In the genomic region with DNA sequence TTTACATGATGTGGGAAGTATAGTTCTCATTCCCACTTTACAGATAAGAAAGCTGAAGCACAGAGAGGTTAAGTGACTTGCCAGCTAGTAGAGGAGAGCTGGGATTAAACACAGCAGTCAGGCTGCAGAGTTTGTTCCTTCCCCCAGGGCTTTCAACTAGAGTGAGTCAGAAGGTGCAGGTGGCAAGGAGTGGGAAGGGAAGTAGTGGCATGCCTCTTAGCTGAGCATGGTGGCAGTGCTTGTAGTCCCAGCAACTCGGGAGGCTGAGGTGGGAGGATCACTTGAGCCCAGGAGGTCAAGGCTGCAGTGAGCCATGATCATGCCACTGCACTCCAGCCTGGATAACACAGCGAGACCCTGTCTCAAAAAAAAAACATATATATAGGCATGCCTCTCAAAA, we compare ENCODE assay signal across 10 cellular contexts. TPM values are rescaled to one million over a fixed set of nuclear protein-coding genes. Genes with fewer than 3 reads are reported as not detected.
A peak's percentile ranks its signal among the peaks of the same experiment; 100 is the strongest.
DNase-seq lines count a peak whose midpoint lies in the region; ATAC-seq and TF ChIP-seq lines count a peak whose summit lies in the region.
"Not testable (repeated sequence)": the region's sequence is repeated elsewhere in the genome, so short reads cannot be mapped to it uniquely, and the experiment has no call there.
"Had no signal": no experiment of that assay in that cellular context is flagged by ENCODE, and none has a peak within 500 bp of the region (broad histone marks: within the 10 kb centered on the region; RNA-seq: fewer than 3 reads in every experiment).

No MANE protein-coding gene starts in this region.

- H3F3A ChIP-seq in Loucy (ENCODE audit: low read depth): not testable (repeated sequence)
- H3F3A ChIP-seq in PC-9 (ENCODE audit: insufficient read depth, low read depth): peaks cover 37% of the 10 kb centered on the region

- not testable (repeated sequence) for TF ChIP-seq CTCF in Loucy (conservative IDR thresholded peaks at IDR 0.05; ENCODE audit: low read length); PC-9 (conservative IDR thresholded peaks at IDR 0.05); lower lobe of right lung (IDR thresholded peaks at IDR 0.05)

- H3K4me3 Mint-ChIP-seq in stimulated activated naive B cell treated with anti-CD40 and anti-IgM and Interleukin-4, amounts not matched to agents 10 μg/mL and 1 μg/mL and 100 μg/mL, for 72 hours: not testable (repeated sequence)

- intact Hi-C loops in PC-9 (cut with micrococcal nuclease; ENCODE audit: unreplicated experiment); lower lobe of right lung (cut with DNase I): not testable (repeated sequence)

- H3K9me2 ChIP-seq in Loucy (replicated peaks; ENCODE audit: low read depth, low read length); PC-9 (ENCODE audit: insufficient read depth): not testable (repeated sequence)

- CTCF ChIA-PET in PC-9 (lab: Charles Lee): not testable (repeated sequence)

- peak; percentile 53 to 67 for ATAC-seq in activated naive CD4-positive, alpha-beta T cell treated with anti-CD3 and anti-CD28 coated beads, Interleukin-2, amount 50 U/mL, for 72 hours
- ATAC-seq in lower lobe of right lung: peak; percentile 26 to 42
- ATAC-seq in stimulated activated naive B cell treated with anti-CD40 and anti-IgM and Interleukin-4, amounts not matched to agents 10 μg/mL and 1 μg/mL and 100 μg/mL, for 72 hours (replicated peaks): peak; percentile 56 to 64

- H3K79me2 ChIP-seq in Loucy (ENCODE audit: insufficient read depth, low read length); PC-9 (ENCODE audit: low read depth): not testable (repeated sequence)

- H3K36me3 ChIP-seq in BLaER1; Loucy (ENCODE audit: insufficient read depth, low read length); PC-9 (ENCODE audit: low read depth); lower lobe of right lung: not testable (repeated sequence)

- DNase-seq in GDM1 (lab: John Stamatoyannopoulos, UW) (peak; percentile 3), PC-9 (peak in 1 of 2 experiments; percentile 59)
- DNase-seq in activated naive CD4-positive, alpha-beta T cell treated with anti-CD3 and anti-CD28 coated beads, Interleukin-2, amount 50 U/mL, for 72 hours (ENCODE audit: low spot score in 2 of 2); epithelial cell of prostate (ENCODE audit: low read depth, low spot score); lower lobe of right lung; stimulated activated naive B cell treated with anti-CD40 and anti-IgM and Interleukin-4, amounts not matched to agents 10 μg/mL and 1 μg/mL and 100 μg/mL, for 72 hours: not testable (repeated sequence)

- not testable (repeated sequence) for H4K20me1 ChIP-seq in BLaER1; Loucy (ENCODE audit: insufficient read depth, low read length, poor library complexity, severe bottlenecking); PC-9 (ENCODE audit: insufficient read depth)

- peaks cover 17 to 22% of the 10 kb centered on the region in 2 donors for H3K4me1 Mint-ChIP-seq in stimulated activated naive B cell treated with anti-CD40 and anti-IgM and Interleukin-4, amounts not matched to agents 10 μg/mL and 1 μg/mL and 100 μg/mL, for 72 hours

- H3K4me2 ChIP-seq in BLaER1 (peak overlapping the region; percentile 63), Loucy (ENCODE audit: low read depth, low read length, poor library complexity, severe bottlenecking) (peak overlapping the region; percentile 60), PC-9 (peak overlapping the region; percentile 17)

- peaks cover 25 to 32% of the 10 kb centered on the region in 2 donors for H3K27me3 Mint-ChIP-seq in stimulated activated naive B cell treated with anti-CD40 and anti-IgM and Interleukin-4, amounts not matched to agents 10 μg/mL and 1 μg/mL and 100 μg/mL, for 72 hours

- not testable (repeated sequence) for H3K4me3 ChIP-seq in BLaER1, lower lobe of right lung
- H3K4me3 ChIP-seq in Loucy (ENCODE audit: low read length, poor library complexity, severe bottlenecking): peak overlapping the region; percentile 45
- H3K4me3 ChIP-seq in PC-9: 0 out of 2 replicates have a peak overlapping the region, but pooled peaks have one; percentile 1

- not testable (repeated sequence) for BruUV-seq in PC-9 (replicated peaks; lab: Mats Ljungman, UMichigan)

- H3K4me1 ChIP-seq in BLaER1: peaks cover 31% of the 10 kb centered on the region
- H3K4me1 ChIP-seq in Loucy (ENCODE audit: insufficient read depth, low read length, poor library complexity, severe bottlenecking): peaks cover 16% of the 10 kb centered on the region
- peaks cover 75% of the 10 kb centered on the region for H3K4me1 ChIP-seq in PC-9 (replicated peaks; ENCODE audit: insufficient read depth)
- peaks cover 20% of the 10 kb centered on the region for H3K4me1 ChIP-seq in lower lobe of right lung

- not testable (repeated sequence) for H3K27ac ChIP-seq in BLaER1, lower lobe of right lung
- peak overlapping the region; percentile 87 for H3K27ac ChIP-seq in PC-9
- peak overlapping the region; percentile 17 for H3K27ac ChIP-seq in epithelial cell of prostate

- H3K9me3 Mint-ChIP-seq in activated naive CD4-positive, alpha-beta T cell treated with anti-CD3 and anti-CD28 coated beads, Interleukin-2, amount 50 U/mL, for 72 hours; stimulated activated naive B cell treated with anti-CD40 and anti-IgM and Interleukin-4, amounts not matched to agents 10 μg/mL and 1 μg/mL and 100 μg/mL, for 72 hours: not testable (repeated sequence)

- not testable (repeated sequence) for H3K9me3 ChIP-seq in BLaER1; Loucy (ENCODE audit: insufficient read depth, low read depth, low read length); PC-9 (ENCODE audit: insufficient read depth, low read depth); lower lobe of right lung

- not testable (repeated sequence) for H3K36me3 Mint-ChIP-seq in activated naive CD4-positive, alpha-beta T cell treated with anti-CD3 and anti-CD28 coated beads, Interleukin-2, amount 50 U/mL, for 72 hours; stimulated activated naive B cell treated with anti-CD40 and anti-IgM and Interleukin-4, amounts not matched to agents 10 μg/mL and 1 μg/mL and 100 μg/mL, for 72 hours

- not testable (repeated sequence) for H3K27ac Mint-ChIP-seq in activated naive CD4-positive, alpha-beta T cell treated with anti-CD3 and anti-CD28 coated beads, Interleukin-2, amount 50 U/mL, for 72 hours; stimulated activated naive B cell treated with anti-CD40 and anti-IgM and Interleukin-4, amounts not matched to agents 10 μg/mL and 1 μg/mL and 100 μg/mL, for 72 hours

- H3K27me3 ChIP-seq in BLaER1; Loucy (ENCODE audit: insufficient read depth, low read length, poor library complexity, severe bottlenecking); PC-9 (ENCODE audit: insufficient read depth, low read depth); lower lobe of right lung (ENCODE audit: low read depth): not testable (repeated sequence)

- peak overlapping the region; percentile 69 for H2AFZ ChIP-seq in Loucy (ENCODE audit: low read length)
- H2AFZ ChIP-seq in PC-9: not testable (repeated sequence)

- not testable (repeated sequence) for H3K9ac ChIP-seq in BLaER1; Loucy (ENCODE audit: low read depth, low read length, poor library complexity, severe bottlenecking)

- POLR2A ChIA-PET in PC-9 (lab: Charles Lee; ENCODE audit: unreplicated experiment): not testable (repeated sequence)

RNA-seq across cellular contexts. Expression of gene CPVL, which starts 32.1 kb away (rescaled TPM):
- total RNA-seq in PC-9 (2021) (0.28 TPM in 1 of 2 replicates, not detected in the other), lower lobe of right lung (49.4 TPM)
- not detected for total RNA-seq in activated naive CD4-positive, alpha-beta T cell treated with anti-CD3 and anti-CD28 coated beads, Interleukin-2, amount 50 U/mL, for 72 hours
- total RNA-seq: HFFc6, OCI-LY7 had no signal

Comparison
In these comparisons a context has a peak if more than half of its experiments do, and no peak if none do; other contexts are left out.
1. RNA of gene CPVL, which starts 32.1 kb away (total RNA-seq): 49.4 TPM in lower lobe of right lung (single experiment); not detected in activated naive CD4-positive, alpha-beta T cell treated with anti-CD3 and anti-CD28 coated beads, Interleukin-2, amount 50 U/mL, for 72 hours and 0.28 TPM in PC-9; every median in the first group is over 10 times any median in the second.
2. Peak in every context shown above with its lines, with median percentiles within 50 percentile points of each other: H3K4me2 ChIP-seq and ATAC-seq.